Comparison of ENCODE assay signal across 18 cellular contexts in the genomic region with DNA sequence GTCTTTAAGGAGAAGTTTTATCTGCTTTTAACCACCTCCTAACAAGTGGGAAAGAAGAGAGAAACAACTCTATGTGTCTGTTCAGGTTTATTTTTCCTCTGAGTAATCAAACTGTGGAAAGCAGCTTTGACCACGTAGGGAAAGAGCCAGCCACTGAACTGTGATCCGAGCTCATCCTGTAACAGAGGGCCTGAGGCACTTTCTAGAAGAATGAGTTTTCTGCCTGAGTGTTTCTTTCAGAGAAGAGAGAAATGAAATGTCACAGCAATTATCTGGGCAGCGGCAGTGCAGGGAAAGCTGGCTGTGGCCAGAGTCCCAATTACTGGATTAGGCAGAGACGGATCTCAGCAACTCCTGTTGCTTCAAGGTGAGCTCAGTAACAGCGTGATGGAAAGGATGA.
DNase-seq lines count a peak whose midpoint lies in the region; ATAC-seq, FAIRE-seq and TF ChIP-seq lines count a peak whose summit lies in the region.
"Had no signal": no experiment of that assay in that cellular context is flagged by ENCODE, and none has a peak within 500 bp of the region (broad histone marks: within the 10 kb centered on the region; RNA-seq: fewer than 3 reads in every experiment).

No MANE protein-coding gene starts in this region.

- in situ Hi-C loops in HAP-1 (cut with MboI; ENCODE audit: low sequenced_read_pairs) = no loop called here

- H3K27me3 ChIP-seq in HAP-1 (ENCODE audit: low read depth) (no peaks in the 10 kb centered on the region), bronchial epithelial cell (ENCODE audit: control insufficient read depth, insufficient read depth, low read length) (no peaks in the 10 kb centered on the region)
- H3K27me3 ChIP-seq: adrenal gland, tibial artery had no signal

- peaks cover 7% of the 10 kb centered on the region for H3K4me1 ChIP-seq in HAP-1
- H3K4me1 ChIP-seq: adrenal gland, tibial artery had no signal

- H3K9me3 ChIP-seq in HAP-1 = peaks cover 5% of the 10 kb centered on the region; the same call in 1 of the 2 replicates
- H3K9me3 ChIP-seq: adrenal gland, tibial artery had no signal

- H3K4me3 ChIP-seq in HAP-1 = no peak overlapping the region
- no peak overlapping the region for H3K4me3 ChIP-seq in bronchial epithelial cell (ENCODE audit: low read depth, low read length)
- H3K4me3 ChIP-seq: adrenal gland, tibial artery had no signal

- TF ChIP-seq CTCF in bronchial epithelial cell (IDR thresholded peaks at IDR 0.05; ENCODE audit: insufficient read depth, low read length, severe bottlenecking) = no peak

- FAIRE-seq in bronchial epithelial cell (lab: Jason Lieb, UNC) = no peak
- FAIRE-seq: TTC549 had no signal

- H3K36me3 ChIP-seq in HAP-1 (replicated peaks) (no peaks in the 10 kb centered on the region), bronchial epithelial cell (ENCODE audit: control insufficient read depth, insufficient read depth, low read length) (no peaks in the 10 kb centered on the region)
- H3K36me3 ChIP-seq: adrenal gland, tibial artery had no signal

- ATAC-seq in GM21515 (IDR thresholded peaks at IDR 0.05; ENCODE audit: unreplicated experiment) (no peak), GM19467 (IDR thresholded peaks at IDR 0.05; ENCODE audit: unreplicated experiment) (no peak), HG02798 (IDR thresholded peaks at IDR 0.05; ENCODE audit: poor library complexity, unreplicated experiment) (no peak)
- ATAC-seq: naive thymus-derived CD8-positive, alpha-beta T cell; sciatic nerve had no signal

- peak; percentile 3 for DNase-seq in AG08396 (ENCODE audit: low spot score)
- DNase-seq in HAP-1 (ENCODE audit: low spot score in 2 of 2) = peak; percentile 31 to 43
- DNase-seq in bronchial epithelial cell (ENCODE audit: low read depth) = peak; percentile 1
- peak; percentile 14 for DNase-seq in left kidney (ENCODE audit: low read depth, low spot score)
- no peak for DNase-seq in SHP77 (lab: John Stamatoyannopoulos, UW)
- DNase-seq: activated CD4-positive, alpha-beta memory T cell treated with anti-CD3 and anti-CD28 coated beads, Interleukin-2, amount 10 ng/mL, durations not matched to agents 7 days and 5 days; cortex of kidney; KG1; naive thymus-derived CD8-positive, alpha-beta T cell; NCI-H1105 treated with DMSO at 0.1 percent for 48 hours; stimulated activated CD4-positive, alpha-beta T cell treated with anti-CD3 and anti-CD28 coated beads, Interleukin-4, amount 100 ng/mL, for 1 hour; tibial artery had no signal

Comparison
In these comparisons a context has a peak if more than half of its experiments do, and no peak if none do; other contexts are left out.
1. DNase-seq: peak in AG08396 (single experiment), HAP-1 (2 of 2), bronchial epithelial cell (single experiment) and left kidney (single experiment); none in SHP77 (0 of 2).